In genomic region chr22:37199103-37199838, GRCh38 we compare ENCODE assay signal across 8 cellular contexts. TPM values are rescaled to one million over a fixed set of nuclear protein-coding genes. Genes with fewer than 3 reads are reported as not detected.
DNase-seq lines count a peak whose midpoint lies in the region; ATAC-seq, FAIRE-seq and TF ChIP-seq lines count a peak whose summit lies in the region.

No MANE protein-coding gene starts in this region.

- H3K4me1 ChIP-seq in pancreas: peaks cover 23 to 24% (median 24%) of the 10 kb centered on the region in 3 donors
- H3K4me1 ChIP-seq in tibial nerve: peaks cover 7 to 33% (median 25%) of the 10 kb centered on the region in 4 donors

- peak; percentile 93 for ATAC-seq in HG02642 (IDR thresholded peaks at IDR 0.05; ENCODE audit: poor library complexity, unreplicated experiment)
- peak; percentile 94 for ATAC-seq in Right ventricle myocardium superior (ENCODE audit: poor library complexity)
- peak; percentile 87 to 94 (median 90) for ATAC-seq in pancreas

- DNase-seq in GM12865 (ENCODE audit: low read depth): peak; percentile 99
- peak; percentile 96 for DNase-seq in NCI-H1105 (lab: John Stamatoyannopoulos, UW)
- peak; percentile 96 for DNase-seq in SKM-1 treated with dmso at 0.1 percent for 144 hours (lab: John Stamatoyannopoulos, UW; ENCODE audit: unreplicated experiment)
- peak; percentile 99 for DNase-seq in activated naive CD8-positive, alpha-beta T cell treated with anti-CD3 and anti-CD28 coated beads, Interleukin-2, amount 50 U/mL, for 16 hours (ENCODE audit: low read depth, low spot score)
- peak; percentile 99 for DNase-seq in Right ventricle myocardium superior
- peak; percentile 96 to 100 (median 99) for DNase-seq in pancreas
- DNase-seq in tibial nerve (ENCODE audit: low spot score in 2 of 2): peak; percentile 98 to 99

- TF ChIP-seq CTCF in GM12865 (IDR thresholded peaks at IDR 0.05; ENCODE audit: insufficient read depth, low read depth, low read length, missing control alignments): peak; percentile 96
- TF ChIP-seq CTCF in pancreas (IDR thresholded peaks at IDR 0.05): peak; percentile 91 to 97 (median 92)
- peak; percentile 84 to 99 (median 97) for TF ChIP-seq CTCF in tibial nerve (IDR thresholded peaks at IDR 0.05)

- peak; percentile 99 for TF ChIP-seq POLR2A in tibial nerve (IDR thresholded peaks at IDR 0.05)

- no peaks in the 10 kb centered on the region for H3K9me3 ChIP-seq in pancreas
- H3K9me3 ChIP-seq in tibial nerve: no peaks in the 10 kb centered on the region

- FAIRE-seq in pancreas (lab: Jason Lieb, UNC): peak; percentile 93

- intact Hi-C loops in Right ventricle myocardium superior (cut with DNase I) (loop anchor here (2.0 to 5.0 kb wide), 2 partner anchors 32 to 417 kb away; no protein-coding TSS in a partner anchor), pancreas (cut with DNase I) (no loop called here)

- peak overlapping the region; percentile 73 to 95 (median 84) for H3K27ac ChIP-seq in pancreas
- H3K27ac ChIP-seq in tibial nerve: peak overlapping the region; percentile 81 to 96 (median 91)

- H3K36me3 ChIP-seq in pancreas (no peaks in the 10 kb centered on the region), tibial nerve (no peaks in the 10 kb centered on the region)

- TF ChIP-seq EP300 in tibial nerve (IDR thresholded peaks at IDR 0.05): peak; percentile 75 to 99

- H3K27me3 ChIP-seq in pancreas: no peaks in the 10 kb centered on the region
- H3K27me3 ChIP-seq in tibial nerve: no peaks in the 10 kb centered on the region

- WGBS in pancreas, 2 donors: 1% methylated on average over 59 to 62 of the region's 62 CpGs
- 2% methylated on average over 23 to 41 of the region's 62 CpGs for WGBS in tibial nerve, 2 donors

- H3K4me3 ChIP-seq in GM12865 (ENCODE audit: low read depth, low read length) (peak overlapping the region; percentile 82), pancreas (peak overlapping the region; percentile 37 to 80 (median 62)), tibial nerve (peak overlapping the region; percentile 67 to 75 (median 72))

RNA-seq across cellular contexts. Expression of gene C1QTNF6, which starts 11.2 kb away (rescaled TPM):
- total RNA-seq in Right ventricle myocardium superior (1.5 TPM), pancreas (1 to 10 TPM; 1.2 to 8.0 (median 2.1) TPM), tibial nerve (1 to 10 TPM; 2.6 to 3.9 (median 3.4) TPM)
- polyA plus RNA-seq in pancreas: 10 to 100 TPM in 1 of 2 donors, 1 to 10 TPM in 1; 9.8 to 10.9 TPM

RNA-seq across cellular contexts. Expression of gene SSTR3, which starts 13.0 kb away (rescaled TPM):
- total RNA-seq in Right ventricle myocardium superior (not detected), pancreas (1 to 10 TPM in 3 of 6 donors, under 1 TPM in 3; 0.32 to 1.6 (median 0.94) TPM), tibial nerve (not detected)
- 1 to 10 TPM; 3.3 to 8.7 TPM for polyA plus RNA-seq in pancreas

RNA-seq across cellular contexts. Expression of gene RAC2, which starts 44.8 kb away (rescaled TPM):
- total RNA-seq in Right ventricle myocardium superior: 4.1 TPM
- 10 to 100 TPM in 1 of 6 donors, 1 to 10 TPM in 4, under 1 TPM in 1; 0.91 to 12.8 (median 3.2) TPM for total RNA-seq in pancreas
- 1 to 10 TPM; 2.2 to 3.7 TPM for polyA plus RNA-seq in pancreas
- 10 to 100 TPM in 1 of 4 donors, 1 to 10 TPM in 3; 6.3 to 18.6 (median 7.8) TPM for total RNA-seq in tibial nerve

RNA-seq across cellular contexts. Expression of gene IL2RB, which starts 49.6 kb away (rescaled TPM):
- total RNA-seq in Right ventricle myocardium superior (0.75 TPM), pancreas (under 1 TPM; 0.05 to 1.00 (median 0.58) TPM), tibial nerve (1 to 10 TPM in 2 of 4 donors, under 1 TPM in 1, not detected in 1; 0.22 to 2.7 (median 1.2) TPM)
- under 1 TPM; 0.05 to 0.19 TPM for polyA plus RNA-seq in pancreas

Comparison
In these comparisons a context has a peak if more than half of its experiments do, and no peak if none do; other contexts are left out.
1. Peak in every context shown above with its lines: DNase-seq, ATAC-seq, H3K4me3 ChIP-seq and H3K27ac ChIP-seq.